30 cellular contexts compared by ENCODE assay signal in the genomic region with DNA sequence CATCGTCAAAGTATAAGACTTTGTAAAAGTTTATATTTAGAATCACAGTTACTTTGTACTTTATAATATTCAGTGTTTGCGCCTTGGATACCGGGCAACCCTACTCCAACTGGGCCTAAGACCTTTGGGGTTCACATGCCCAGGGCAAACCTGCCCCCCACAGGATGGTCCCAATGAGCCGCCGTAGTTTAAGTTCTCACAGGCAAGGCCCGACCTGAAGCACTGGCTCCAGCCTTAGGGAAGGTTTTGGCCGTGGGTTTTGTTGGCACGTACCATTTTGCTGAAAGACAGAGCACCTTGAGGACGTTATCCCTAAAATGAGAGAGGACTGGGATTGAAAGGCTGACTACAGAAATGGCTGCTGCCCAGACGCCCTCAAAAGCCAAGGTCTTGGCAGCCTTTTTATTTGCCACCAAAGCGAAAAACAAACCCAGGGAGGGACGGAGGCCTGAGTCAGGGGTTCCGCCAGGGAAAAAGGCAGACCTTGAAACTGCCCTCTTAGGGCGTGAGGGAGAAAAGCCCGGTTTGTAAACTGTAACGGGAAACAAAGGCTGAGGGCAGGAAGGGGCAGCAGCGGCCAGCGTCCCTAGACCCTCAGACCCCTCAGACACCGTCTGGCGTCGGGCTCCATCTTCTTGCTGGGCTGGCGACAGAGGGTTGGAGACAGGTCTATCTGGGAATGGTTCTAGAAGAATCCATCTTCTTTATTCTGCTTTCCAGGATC. TPM values are rescaled to one million over a fixed set of nuclear protein-coding genes. Genes with fewer than 3 reads are reported as not detected.
"Had no signal": no experiment of that assay in that cellular context is flagged by ENCODE, and none has a peak within 500 bp of the region (broad histone marks: within the 10 kb centered on the region; RNA-seq: fewer than 3 reads in every experiment).

TSS of gene CCDC172 (plus strand) at position 222 of the 724 bp plus-strand sequence. CDS start 564 bp downstream, outside the sequence.

- H3K9me3 ChIP-seq: body of pancreas, tibial artery had no signal

- H3K4me3 Mint-ChIP-seq: activated CD4-positive, alpha-beta T cell treated with anti-CD3 and anti-CD28 coated beads, Interleukin-2, amount 10 ng/mL, durations not matched to agents 7 days and 5 days; activated CD8-positive, alpha-beta memory T cell treated with anti-CD3 and anti-CD28 coated beads, Interleukin-2, amount 10 ng/mL, durations not matched to agents 7 days and 5 days; activated CD8-positive, alpha-beta T cell treated with anti-CD3 and anti-CD28 coated beads for 36 hours; activated naive CD8-positive, alpha-beta T cell treated with anti-CD3 and anti-CD28 coated beads, Interleukin-2, amount 50 U/mL, for 24 hours; dendritic cell treated with granulocyte-macrophage colony-stimulating factor and Interleukin-4, amounts not matched to agents 40 ng/mL and 50 ng/mL, for 4 days; memory B cell; natural killer cell treated with Interleukin-12 subunit alpha and Interleukin-12 subunit beta and Interleukin-15 and Interleukin-18, amount 100 ng/mL, for 72 hours; stimulated activated naive CD8-positive, alpha-beta T cell treated with anti-CD3 and anti-CD28 coated beads, Interleukin-15, Interleukin-2, amounts not matched to agents 100 ng/mL and 50 ng/mL, for 24 hours had no signal

- H3K9ac ChIP-seq: parathyroid adenoma had no signal

- DNase-seq: activated CD4-positive, alpha-beta T cell treated with anti-CD3 and anti-CD28 coated beads, Interleukin-2, amount 10 ng/mL, durations not matched to agents 7 days and 5 days; activated CD4-positive, CD25-positive, alpha-beta regulatory T cell treated with anti-CD3 and anti-CD28 coated beads, Interleukin-2, amount 50 U/mL, for 72 hours; activated CD8-positive, alpha-beta memory T cell treated with anti-CD3 and anti-CD28 coated beads, Interleukin-2, amount 10 ng/mL, durations not matched to agents 7 days and 5 days; activated CD8-positive, alpha-beta T cell treated with anti-CD3 and anti-CD28 coated beads for 36 hours; activated effector memory CD4-positive, alpha-beta T cell treated with anti-CD3 and anti-CD28 coated beads, Interleukin-2, amount 50 U/mL, for 16 hours; activated naive CD4-positive, alpha-beta T cell treated with anti-CD3 and anti-CD28 coated beads, Interleukin-2, amount 50 U/mL, for 16 hours; activated naive CD8-positive, alpha-beta T cell treated with anti-CD3 and anti-CD28 coated beads, Interleukin-2, amount 50 U/mL, for 24 hours; activated T-cell treated with anti-CD3 and anti-CD28 coated beads for 4 hours; effector CD4-positive, alpha-beta T cell; erythroblast; foreskin fibroblast; heart right ventricle; left colon; stimulated activated CD4-positive, alpha-beta T cell treated with anti-CD3 and anti-CD28 coated beads, Interleukin-4, amount 100 ng/mL, for 4 hours; substantia nigra; tibial artery had no signal

- H3K4me3 ChIP-seq: body of pancreas, heart right ventricle, tibial artery had no signal

- H3K27me3 ChIP-seq: body of pancreas, tibial artery had no signal

- H2AFZ ChIP-seq: parathyroid adenoma had no signal

- H3K36me3 Mint-ChIP-seq: activated CD8-positive, alpha-beta memory T cell treated with anti-CD3 and anti-CD28 coated beads, Interleukin-2, amount 10 ng/mL, durations not matched to agents 7 days and 5 days; memory B cell; natural killer cell treated with Interleukin-12 subunit alpha and Interleukin-12 subunit beta and Interleukin-15 and Interleukin-18, amount 100 ng/mL, for 72 hours had no signal

- H3K27me3 Mint-ChIP-seq: activated CD4-positive, alpha-beta T cell treated with anti-CD3 and anti-CD28 coated beads, Interleukin-2, amount 10 ng/mL, durations not matched to agents 7 days and 5 days; activated CD8-positive, alpha-beta memory T cell treated with anti-CD3 and anti-CD28 coated beads, Interleukin-2, amount 10 ng/mL, durations not matched to agents 7 days and 5 days; activated CD8-positive, alpha-beta T cell treated with anti-CD3 and anti-CD28 coated beads for 36 hours; activated naive CD8-positive, alpha-beta T cell treated with anti-CD3 and anti-CD28 coated beads, Interleukin-2, amount 50 U/mL, for 24 hours; memory B cell; stimulated activated naive CD8-positive, alpha-beta T cell treated with anti-CD3 and anti-CD28 coated beads, Interleukin-15, Interleukin-2, amounts not matched to agents 100 ng/mL and 50 ng/mL, for 24 hours had no signal

- H3K36me3 ChIP-seq: heart right ventricle, tibial artery had no signal

- H3K4me1 ChIP-seq: body of pancreas, heart right ventricle, parathyroid adenoma, tibial artery had no signal

- H3K79me2 ChIP-seq: parathyroid adenoma had no signal

- ATAC-seq: activated CD8-positive, alpha-beta memory T cell treated with anti-CD3 and anti-CD28 coated beads, Interleukin-2, amount 10 ng/mL, durations not matched to agents 7 days and 5 days; activated CD8-positive, alpha-beta T cell treated with anti-CD3 and anti-CD28 coated beads for 36 hours; activated naive CD8-positive, alpha-beta T cell treated with anti-CD3 and anti-CD28 coated beads, Interleukin-2, amount 50 U/mL, for 24 hours; body of pancreas; heart right ventricle; left colon; natural killer cell treated with Interleukin-12 subunit alpha and Interleukin-12 subunit beta and Interleukin-15 and Interleukin-18, amount 100 ng/mL, for 72 hours; right cardiac atrium had no signal

- H3K4me1 Mint-ChIP-seq: activated CD4-positive, alpha-beta T cell treated with anti-CD3 and anti-CD28 coated beads, Interleukin-2, amount 10 ng/mL, durations not matched to agents 7 days and 5 days; activated CD8-positive, alpha-beta memory T cell treated with anti-CD3 and anti-CD28 coated beads, Interleukin-2, amount 10 ng/mL, durations not matched to agents 7 days and 5 days; activated naive CD8-positive, alpha-beta T cell treated with anti-CD3 and anti-CD28 coated beads, Interleukin-2, amount 50 U/mL, for 24 hours; memory B cell had no signal

- H3K27ac Mint-ChIP-seq: activated CD4-positive, alpha-beta T cell treated with anti-CD3 and anti-CD28 coated beads, Interleukin-2, amount 10 ng/mL, durations not matched to agents 7 days and 5 days; activated CD8-positive, alpha-beta memory T cell treated with anti-CD3 and anti-CD28 coated beads, Interleukin-2, amount 10 ng/mL, durations not matched to agents 7 days and 5 days; activated CD8-positive, alpha-beta T cell treated with anti-CD3 and anti-CD28 coated beads for 36 hours; activated naive CD8-positive, alpha-beta T cell treated with anti-CD3 and anti-CD28 coated beads, Interleukin-2, amount 50 U/mL, for 24 hours; dendritic cell treated with granulocyte-macrophage colony-stimulating factor and Interleukin-4, amounts not matched to agents 40 ng/mL and 50 ng/mL, for 4 days; memory B cell; natural killer cell treated with Interleukin-12 subunit alpha and Interleukin-12 subunit beta and Interleukin-15 and Interleukin-18, amount 100 ng/mL, for 72 hours; stimulated activated naive CD8-positive, alpha-beta T cell treated with anti-CD3 and anti-CD28 coated beads, Interleukin-15, Interleukin-2, amounts not matched to agents 100 ng/mL and 50 ng/mL, for 24 hours had no signal

- H3K9me3 Mint-ChIP-seq: activated CD4-positive, alpha-beta T cell treated with anti-CD3 and anti-CD28 coated beads, Interleukin-2, amount 10 ng/mL, durations not matched to agents 7 days and 5 days; activated CD8-positive, alpha-beta T cell treated with anti-CD3 and anti-CD28 coated beads for 36 hours; activated naive CD8-positive, alpha-beta T cell treated with anti-CD3 and anti-CD28 coated beads, Interleukin-2, amount 50 U/mL, for 24 hours; dendritic cell treated with granulocyte-macrophage colony-stimulating factor and Interleukin-4, amounts not matched to agents 40 ng/mL and 50 ng/mL, for 4 days; stimulated activated naive CD8-positive, alpha-beta T cell treated with anti-CD3 and anti-CD28 coated beads, Interleukin-15, Interleukin-2, amounts not matched to agents 100 ng/mL and 50 ng/mL, for 24 hours had no signal

- H3K27ac ChIP-seq: body of pancreas, heart right ventricle, parathyroid adenoma, tibial artery, VCaP had no signal

RNA-seq across cellular contexts. Expression of gene CCDC172, which starts in this region (rescaled TPM):
- total RNA-seq: activated CD4-positive, alpha-beta T cell treated with anti-CD3 and anti-CD28 coated beads, Interleukin-2, amount 10 ng/mL, durations not matched to agents 7 days and 5 days; activated CD8-positive, alpha-beta memory T cell treated with anti-CD3 and anti-CD28 coated beads, Interleukin-2, amount 10 ng/mL, durations not matched to agents 7 days and 5 days; activated CD8-positive, alpha-beta T cell treated with anti-CD3 and anti-CD28 coated beads for 36 hours; body of pancreas; cardiac septum; fibroblast of lung; heart right ventricle; left colon; lower leg skin; natural killer cell treated with Interleukin-12 subunit alpha and Interleukin-12 subunit beta and Interleukin-15 and Interleukin-18, amount 100 ng/mL, for 72 hours; pulmonary artery endothelial cell; right cardiac atrium; T-helper 2 cell treated with Interferon-gamma antibody and Interleukin-4, amounts not matched to agents 100 ng/mL and 5 ng/mL, for 36 hours; urinary bladder had no signal
- polyA plus RNA-seq: fibroblast of lung, heart right ventricle, right cardiac atrium, urinary bladder had no signal
